37 cellular contexts compared by ENCODE assay signal in genomic region chr3:12824299-12824698, GRCh38.
"Had no signal": no experiment of that assay in that cellular context is flagged by ENCODE, and none has a peak within 500 bp of the region (broad histone marks: within the 10 kb centered on the region; RNA-seq: fewer than 3 reads in every experiment).

No MANE protein-coding gene starts in this region.

- DNase-seq: activated B cell treated with CpG ODN at 0.5 μM for 24 hours; activated CD4-positive, alpha-beta memory T cell treated with anti-CD3 and anti-CD28 coated beads for 36 hours; activated CD4-positive, alpha-beta T cell treated with anti-CD3 and anti-CD28 coated beads for 4 hours; activated CD4-positive, alpha-beta T cell treated with anti-CD3 and anti-CD28 coated beads, Interleukin-2, amount 10 ng/mL, durations not matched to agents 24 days and 14 days; activated CD4-positive, alpha-beta T cell treated with anti-CD3 and anti-CD28 coated beads, Interleukin-2, amount 50 U/mL, for 1 hour; activated CD4-positive, alpha-beta T cell treated with anti-CD3 and anti-CD28 coated beads, Interleukin-2, amount 50 U/mL, for 4 hours; activated CD4-positive, CD25-positive, alpha-beta regulatory T cell treated with anti-CD3 and anti-CD28 coated beads, Interleukin-2, amount 50 U/mL, for 72 hours; activated CD8-positive, alpha-beta memory T cell treated with anti-CD3 and anti-CD28 coated beads, Interleukin-2, amount 50 U/mL, for 4 hours; activated CD8-positive, alpha-beta T cell treated with anti-CD3 and anti-CD28 coated beads for 36 hours; activated effector memory CD4-positive, alpha-beta T cell treated with anti-CD3 and anti-CD28 coated beads, Interleukin-2, amount 50 U/mL, for 16 hours; activated gamma-delta T cell treated with Interleukin-2 at 50 U/mL for 16 hours; activated naive CD4-positive, alpha-beta T cell; activated naive CD4-positive, alpha-beta T cell treated with anti-CD3 and anti-CD28 coated beads for 36 hours; activated naive CD4-positive, alpha-beta T cell treated with anti-CD3 and anti-CD28 coated beads, Interleukin-2, amount 50 U/mL, for 16 hours; activated naive CD8-positive, alpha-beta T cell treated with anti-CD3 and anti-CD28 coated beads for 36 hours; activated T-cell treated with anti-CD3 and anti-CD28 coated beads for 4 hours; activated T-cell treated with anti-CD3 and anti-CD28 coated beads, Interleukin-2, amount 50 U/mL, for 1 hour; activated T-cell treated with anti-CD3 and anti-CD28 coated beads, Interleukin-2, amount 50 U/mL, for 4 hours; activated T-cell treated with anti-CD3 and anti-CD28 coated beads, Interleukin-2, amount 50 U/mL, for 72 hours; adrenal gland; amniotic stem cell; anterior cingulate cortex; caudate nucleus; cerebellar nuclear complex; T-helper 1 cell; T1000 had no signal

- FAIRE-seq: bronchial epithelial cell, TTC549 had no signal

- H3K4me1 ChIP-seq: ascending aorta had no signal

- H3K27ac ChIP-seq: adrenal gland, ascending aorta, cardiac muscle cell, VCaP had no signal

- H3K4me3 Mint-ChIP-seq: activated B cell treated with CpG ODN at 0.5 μM for 24 hours; activated CD4-positive, alpha-beta memory T cell treated with anti-CD3 and anti-CD28 coated beads for 36 hours; activated CD4-positive, alpha-beta T cell treated with anti-CD3 and anti-CD28 coated beads, Interleukin-2, amount 10 ng/mL, durations not matched to agents 24 days and 14 days; activated CD8-positive, alpha-beta T cell treated with anti-CD3 and anti-CD28 coated beads for 36 hours; activated naive CD4-positive, alpha-beta T cell treated with anti-CD3 and anti-CD28 coated beads for 36 hours; activated naive CD8-positive, alpha-beta T cell treated with anti-CD3 and anti-CD28 coated beads for 36 hours; activated T-cell treated with anti-CD3 and anti-CD28 coated beads, Interleukin-2, amount 50 U/mL, for 4 hours; activated T-cell treated with anti-CD3 and anti-CD28 coated beads, Interleukin-2, amount 50 U/mL, for 72 hours; activated T-helper 1 cell treated with anti-CD3 and anti-CD28 coated beads, Interleukin-12 subunit alpha, Interleukin-12 subunit beta, Interleukin-2, Interleukin-4 antibody, amounts not matched to agents 30 ng/mL and 10 ng/mL and 1 ng/mL, durations not matched to agents 14 hours and 24 hours and 36 hours; activated T-helper 17 cell treated with anti-CD3 and anti-CD28 coated beads, Interleukin-2, amount 50 U/mL, for 72 hours; brain; central memory CD8-positive, alpha-beta T cell; T-helper 1 cell treated with Interleukin-12 subunit alpha and Interleukin-12 subunit beta and Interleukin-4 antibody, amounts not matched to agents 30 μg/mL and 1 μg/mL, for 36 hours had no signal

- H3K27ac Mint-ChIP-seq: activated B cell treated with CpG ODN at 0.5 μM for 24 hours; activated CD4-positive, alpha-beta memory T cell treated with anti-CD3 and anti-CD28 coated beads for 36 hours; activated CD4-positive, alpha-beta T cell treated with anti-CD3 and anti-CD28 coated beads, Interleukin-2, amount 10 ng/mL, durations not matched to agents 24 days and 14 days; activated CD8-positive, alpha-beta T cell treated with anti-CD3 and anti-CD28 coated beads for 36 hours; activated naive CD4-positive, alpha-beta T cell treated with anti-CD3 and anti-CD28 coated beads for 36 hours; activated naive CD4-positive, alpha-beta T cell treated with anti-CD3 and anti-CD28 coated beads, Interleukin-2, amount 50 U/mL, for 72 hours; activated naive CD8-positive, alpha-beta T cell treated with anti-CD3 and anti-CD28 coated beads for 36 hours; activated T-cell treated with anti-CD3 and anti-CD28 coated beads, Interleukin-2, amount 50 U/mL, for 72 hours; activated T-helper 1 cell treated with anti-CD3 and anti-CD28 coated beads, Interleukin-12 subunit alpha, Interleukin-12 subunit beta, Interleukin-2, Interleukin-4 antibody, amounts not matched to agents 30 ng/mL and 10 ng/mL and 1 ng/mL, durations not matched to agents 14 hours and 24 hours and 36 hours; activated T-helper 17 cell treated with anti-CD3 and anti-CD28 coated beads, Interleukin-2, amount 50 U/mL, for 72 hours; brain; T-helper 1 cell treated with Interleukin-12 subunit alpha and Interleukin-12 subunit beta and Interleukin-4 antibody, amounts not matched to agents 30 μg/mL and 1 μg/mL, for 36 hours had no signal

- H3K27me3 Mint-ChIP-seq: activated B cell treated with CpG ODN at 0.5 μM for 24 hours; activated CD4-positive, alpha-beta memory T cell treated with anti-CD3 and anti-CD28 coated beads for 36 hours; activated CD4-positive, alpha-beta T cell treated with anti-CD3 and anti-CD28 coated beads, Interleukin-2, amount 10 ng/mL, durations not matched to agents 24 days and 14 days; activated CD8-positive, alpha-beta T cell treated with anti-CD3 and anti-CD28 coated beads for 36 hours; activated naive CD8-positive, alpha-beta T cell treated with anti-CD3 and anti-CD28 coated beads for 36 hours; activated T-helper 17 cell treated with anti-CD3 and anti-CD28 coated beads, Interleukin-2, amount 50 U/mL, for 72 hours; brain; central memory CD8-positive, alpha-beta T cell had no signal

- H3K9me3 Mint-ChIP-seq: activated B cell treated with CpG ODN at 0.5 μM for 24 hours; activated CD4-positive, alpha-beta memory T cell treated with anti-CD3 and anti-CD28 coated beads for 36 hours; activated CD4-positive, alpha-beta T cell treated with anti-CD3 and anti-CD28 coated beads, Interleukin-2, amount 10 ng/mL, durations not matched to agents 24 days and 14 days; activated CD8-positive, alpha-beta T cell treated with anti-CD3 and anti-CD28 coated beads for 36 hours; activated naive CD4-positive, alpha-beta T cell treated with anti-CD3 and anti-CD28 coated beads for 36 hours; activated naive CD4-positive, alpha-beta T cell treated with anti-CD3 and anti-CD28 coated beads, Interleukin-2, amount 50 U/mL, for 72 hours; activated naive CD8-positive, alpha-beta T cell treated with anti-CD3 and anti-CD28 coated beads for 36 hours; activated T-cell treated with anti-CD3 and anti-CD28 coated beads, Interleukin-2, amount 50 U/mL, for 4 hours; activated T-cell treated with anti-CD3 and anti-CD28 coated beads, Interleukin-2, amount 50 U/mL, for 72 hours; activated T-helper 1 cell treated with anti-CD3 and anti-CD28 coated beads, Interleukin-12 subunit alpha, Interleukin-12 subunit beta, Interleukin-2, Interleukin-4 antibody, amounts not matched to agents 30 ng/mL and 10 ng/mL and 1 ng/mL, durations not matched to agents 14 hours and 24 hours and 36 hours; activated T-helper 17 cell treated with anti-CD3 and anti-CD28 coated beads, Interleukin-2, amount 50 U/mL, for 72 hours; brain; central memory CD8-positive, alpha-beta T cell; T-helper 1 cell treated with Interleukin-12 subunit alpha and Interleukin-12 subunit beta and Interleukin-4 antibody, amounts not matched to agents 30 μg/mL and 1 μg/mL, for 36 hours had no signal

- H3K36me3 Mint-ChIP-seq: activated CD4-positive, alpha-beta memory T cell treated with anti-CD3 and anti-CD28 coated beads for 36 hours; activated naive CD4-positive, alpha-beta T cell treated with anti-CD3 and anti-CD28 coated beads, Interleukin-2, amount 50 U/mL, for 72 hours; activated naive CD8-positive, alpha-beta T cell treated with anti-CD3 and anti-CD28 coated beads for 36 hours had no signal

- H3K4me3 ChIP-seq: adrenal gland, ascending aorta, cardiac muscle cell had no signal

- H3K27me3 ChIP-seq: adrenal gland, ascending aorta, cardiac muscle cell had no signal

- ATAC-seq: activated CD8-positive, alpha-beta T cell treated with anti-CD3 and anti-CD28 coated beads for 36 hours; activated naive CD4-positive, alpha-beta T cell treated with anti-CD3 and anti-CD28 coated beads, Interleukin-2, amount 50 U/mL, for 72 hours; activated T-cell treated with anti-CD3 and anti-CD28 coated beads, Interleukin-2, amount 50 U/mL, for 4 hours; activated T-cell treated with anti-CD3 and anti-CD28 coated beads, Interleukin-2, amount 50 U/mL, for 72 hours; activated T-helper 17 cell treated with anti-CD3 and anti-CD28 coated beads, Interleukin-2, amount 50 U/mL, for 72 hours had no signal

- H3K9me3 ChIP-seq: adrenal gland, ascending aorta had no signal

- H3K4me1 Mint-ChIP-seq: activated B cell treated with CpG ODN at 0.5 μM for 24 hours; activated CD4-positive, alpha-beta T cell treated with anti-CD3 and anti-CD28 coated beads, Interleukin-2, amount 10 ng/mL, durations not matched to agents 24 days and 14 days; activated naive CD8-positive, alpha-beta T cell treated with anti-CD3 and anti-CD28 coated beads for 36 hours; activated T-helper 17 cell treated with anti-CD3 and anti-CD28 coated beads, Interleukin-2, amount 50 U/mL, for 72 hours; brain; central memory CD8-positive, alpha-beta T cell had no signal
